In the genomic region with DNA sequence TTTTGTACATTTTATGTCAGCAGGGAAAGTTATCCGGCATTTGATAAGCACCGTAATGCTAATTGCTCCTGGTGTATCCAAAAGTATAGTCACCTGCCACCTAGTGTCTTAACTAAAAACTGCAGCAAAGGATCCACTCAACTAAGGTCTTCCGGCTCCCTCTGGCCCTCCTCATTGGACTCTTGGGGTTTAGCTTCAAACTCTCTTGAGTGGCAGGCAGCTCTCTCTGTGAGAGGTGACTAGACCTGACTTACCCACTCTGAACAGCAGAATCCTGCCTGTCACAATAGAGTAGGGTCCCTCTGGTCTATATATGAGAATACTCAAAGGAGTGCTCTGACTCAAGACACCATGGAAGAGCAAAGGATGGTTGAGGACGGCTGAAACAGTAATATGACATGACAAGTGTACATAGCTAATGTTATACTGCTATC, we compare ENCODE assay signal across 8 cellular contexts.
DNase-seq lines count a peak whose midpoint lies in the region; ATAC-seq, FAIRE-seq and TF ChIP-seq lines count a peak whose summit lies in the region.

No MANE protein-coding gene starts in this region.

- WGBS in A549 (ENCODE audit: missing lambda C conversion rate) = 33% methylated on average over 4 of the region's 4 CpGs

- TF ChIP-seq RAD21 in A549 (conservative IDR thresholded peaks at IDR 0.05 in 1 of 2, IDR thresholded peaks at IDR 0.05 in 1 of 2) = peak; percentile 86 to 89

- H3K4me1 ChIP-seq in A549 = 0 out of 3 replicates have a peak, but pooled peaks cover 13% of the 10 kb centered on the region

- no peak overlapping the region for H3K4me3 ChIP-seq in A549
- H3K4me3 ChIP-seq in bronchial epithelial cell (ENCODE audit: low read depth, low read length) = no peak overlapping the region

- H3K4me2 ChIP-seq in A549 = peak overlapping the region; percentile 54

- DNase-seq in A549 (ENCODE audit: low read depth in 1 of 2, low spot score in 1 of 2) (peak; percentile 68 to 75), GM12892 (ENCODE audit: insufficient read length) (peak; percentile 18), NCI-H187 treated with DMSO at 0.1 percent for 48 hours (lab: John Stamatoyannopoulos, UW) (peak; percentile 24), T-helper 9 cell (peak; percentile 32), bronchial epithelial cell (ENCODE audit: low read depth) (peak; percentile 67), kidney glomerular epithelial cell (lab: John Stamatoyannopoulos, UW) (peak; percentile 45)
- peak in 2 of 3 donors; percentile 19 to 27 for DNase-seq in stimulated activated CD4-positive, alpha-beta T cell treated with anti-CD3 and anti-CD28 coated beads, TNF-alpha, amount 100 ng/mL, for 1 hour (ENCODE audit: low read depth in 3 of 3, low spot score in 1 of 3)

- no peak for TF ChIP-seq EP300 in A549 (IDR thresholded peaks at IDR 0.05)

- TF ChIP-seq POLR2A in A549 (IDR thresholded peaks at IDR 0.05; ENCODE audit: low read length) (no peak), GM12892 (IDR thresholded peaks at IDR 0.05; ENCODE audit: low read depth, low read length) (no peak)

- peak overlapping the region; percentile 62 to 75 for H3K27ac ChIP-seq in A549

- no peaks in the 10 kb centered on the region for H3K27me3 ChIP-seq in bronchial epithelial cell (ENCODE audit: control insufficient read depth, insufficient read depth, low read length)

- peak; percentile 85 for TF ChIP-seq CTCF in A549 (IDR thresholded peaks at IDR 0.05)
- TF ChIP-seq CTCF in bronchial epithelial cell (IDR thresholded peaks at IDR 0.05; ENCODE audit: insufficient read depth, low read length, severe bottlenecking) = peak; percentile 69

- H3K36me3 ChIP-seq in bronchial epithelial cell (ENCODE audit: control insufficient read depth, insufficient read depth, low read length) = no peaks in the 10 kb centered on the region

- peaks cover 7% of the 10 kb centered on the region for H3K9me3 ChIP-seq in A549

- POLR2A ChIA-PET in A549 (lab: Yijun Ruan, JAX) = no interaction called here

- FAIRE-seq in A549 (lab: Jason Lieb, UNC) = peak; percentile 51
- FAIRE-seq in GM12892 (lab: Jason Lieb, UNC) = peak; percentile 91
- FAIRE-seq in bronchial epithelial cell (lab: Jason Lieb, UNC) = no peak

- CTCF ChIA-PET in A549 (lab: Yijun Ruan, JAX) = interaction anchor here (0.6 to 17.4 kb wide), 77 partner anchors 8 to 971 kb away, joined by 3 to 317 read pairs (median 4); no protein-coding TSS in a partner anchor

- ATAC-seq in A549 (peak; percentile 88 to 96), HG02884 (IDR thresholded peaks at IDR 0.05; ENCODE audit: unreplicated experiment) (peak; percentile 78)

TF ChIP-seq in A549, 52 proteins besides CTCF, POLR2A, EP300 and RAD21:
- TF ChIP-seq SMC3 (IDR thresholded peaks at IDR 0.05) (peak; percentile 94), CHD4 (IDR thresholded peaks at IDR 0.05; ENCODE audit: borderline replicate concordance) (no peak)

Comparison
In these comparisons a context has a peak if more than half of its experiments do, and no peak if none do; other contexts are left out.
1. DNase-seq: peak in every context shown above with its lines; median percentile 72 in A549; 67 in bronchial epithelial cell; 45 in kidney glomerular epithelial cell; 32 in T-helper 9 cell; 24 in NCI-H187 treated with DMSO at 0.1 percent for 48 hours; 23 in stimulated activated CD4-positive, alpha-beta T cell treated with anti-CD3 and anti-CD28 coated beads, TNF-alpha, amount 100 ng/mL, for 1 hour; 18 in GM12892.